ENCODE assay signal across 8 cellular contexts in the genomic region with DNA sequence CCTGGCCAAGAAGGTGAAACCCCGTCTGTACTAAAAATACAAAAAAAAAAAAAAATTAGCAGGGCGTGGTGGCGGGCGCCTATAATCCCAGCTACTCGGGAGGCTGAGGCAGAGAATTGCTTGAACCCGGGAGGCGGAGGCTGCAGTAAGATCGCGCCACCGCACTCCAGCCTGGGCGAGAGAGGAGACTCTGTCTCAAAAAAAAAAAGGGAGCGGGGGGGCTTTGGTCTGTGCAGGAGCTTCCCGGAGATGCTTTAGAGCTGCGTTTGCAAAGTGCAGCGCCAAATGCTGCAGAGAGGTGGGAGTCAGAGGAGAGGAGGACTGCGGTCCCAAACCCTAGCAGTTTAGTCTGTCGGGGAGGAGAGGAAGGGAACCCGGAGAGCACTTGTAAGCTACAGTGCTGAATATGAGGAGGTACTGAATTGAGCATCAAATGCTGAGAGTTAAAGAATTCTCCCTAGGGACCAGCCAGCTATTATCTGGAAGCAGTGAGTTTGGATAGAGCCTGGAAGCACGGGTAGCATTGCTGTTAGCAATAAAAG. TPM values are rescaled to one million over a fixed set of nuclear protein-coding genes. Genes with fewer than 3 reads are reported as not detected.
DNase-seq lines count a peak whose midpoint lies in the region; ATAC-seq and TF ChIP-seq lines count a peak whose summit lies in the region.

No MANE protein-coding gene starts in this region.

- peak overlapping the region in 4 of 5 donors; percentile 53 to 88 (median 84) for H3K27ac ChIP-seq in adrenal gland

- peak in 1 of 6 experiments; percentile 27 for TF ChIP-seq CTCF in adrenal gland (IDR thresholded peaks at IDR 0.05)

- CTCF ChIA-PET in activated CD4-positive, alpha-beta T cell treated with anti-CD3 and anti-CD28 coated beads for 36 hours (lab: Charles Lee): interaction anchor here (0.6 to 2.7 kb wide), 9 partner anchors 12 to 568 kb away, joined by 3 to 20 read pairs (median 4); a partner anchor contains a TSS

- H3K9me3 ChIP-seq in adrenal gland (replicated peaks in 1 of 3): no peaks in the 10 kb centered on the region

- POLR2A ChIA-PET in activated CD4-positive, alpha-beta T cell treated with anti-CD3 and anti-CD28 coated beads for 36 hours (lab: Charles Lee): interaction anchor here (0.6 to 1.0 kb wide), 3 partner anchors 63 to 191 kb away, joined by 3 to 4 read pairs (median 3); a partner anchor contains a TSS

- 3 to 7% (median 5%) methylated on average over 19 of the region's 19 CpGs for WGBS in adrenal gland, 4 donors

- TF ChIP-seq POLR2A in adrenal gland (IDR thresholded peaks at IDR 0.05): no peak

- H3K4me3 Mint-ChIP-seq in activated CD4-positive, alpha-beta T cell treated with anti-CD3 and anti-CD28 coated beads for 36 hours: peak overlapping the region; percentile 80
- H3K4me3 Mint-ChIP-seq in stimulated activated effector memory CD8-positive, alpha-beta T cell treated with anti-CD3 and anti-CD28 coated beads, Interleukin-12 subunit alpha, Interleukin-12 subunit beta, amount 100 ng/mL, for 72 hours: peak overlapping the region; percentile 87

- peak; percentile 35 for DNase-seq in activated CD4-positive, alpha-beta T cell treated with anti-CD3 and anti-CD28 coated beads for 36 hours
- no peak for DNase-seq in activated CD4-positive, alpha-beta T cell treated with anti-CD3 and anti-CD28 coated beads for 1 hour
- peak; percentile 40 for DNase-seq in NCI-H2227 treated with DMSO at 0.1 percent for 48 hours (lab: John Stamatoyannopoulos, UW)
- no peak for DNase-seq in adrenal gland
- DNase-seq in iPS-NIHi7 (ENCODE audit: extremely low spot score): peak; percentile 31
- no peak for DNase-seq in stimulated activated effector memory CD8-positive, alpha-beta T cell treated with anti-CD3 and anti-CD28 coated beads, Interleukin-12 subunit alpha, Interleukin-12 subunit beta, amount 100 ng/mL, for 72 hours (ENCODE audit: low spot score in 2 of 2)

- ATAC-seq in activated CD4-positive, alpha-beta T cell treated with anti-CD3 and anti-CD28 coated beads for 36 hours: peak; percentile 11
- ATAC-seq in stimulated activated effector memory CD8-positive, alpha-beta T cell treated with anti-CD3 and anti-CD28 coated beads, Interleukin-12 subunit alpha, Interleukin-12 subunit beta, amount 100 ng/mL, for 72 hours: peak; percentile 20
- ATAC-seq in GM21381 (IDR thresholded peaks at IDR 0.05; ENCODE audit: unreplicated experiment) (no peak), HG02840 (IDR thresholded peaks at IDR 0.05; ENCODE audit: low FRiP score, unreplicated experiment) (no peak)

- intact Hi-C loops in activated CD4-positive, alpha-beta T cell treated with anti-CD3 and anti-CD28 coated beads for 36 hours (cut with DNase I, micrococcal nuclease): loop anchor here in 1 of 2 experiments (5.0 kb wide), 1 partner anchor 39 kb away; no protein-coding TSS in a partner anchor
- intact Hi-C loops in adrenal gland (cut with DNase I): no loop called here

- peaks cover 13 to 16% of the 10 kb centered on the region in 2 donors for H3K4me1 ChIP-seq in adrenal gland (replicated peaks in 1 of 2)

- H3K4me3 ChIP-seq in adrenal gland: peak overlapping the region in 3 of 4 donors; percentile 20 to 69 (median 45)

- peaks cover 0 to 6% of the 10 kb centered on the region in 2 donors for H3K36me3 ChIP-seq in adrenal gland (replicated peaks in 1 of 2)

- H3K27me3 ChIP-seq in adrenal gland: no peaks in the 10 kb centered on the region

- H3K9me3 Mint-ChIP-seq in activated CD4-positive, alpha-beta T cell treated with anti-CD3 and anti-CD28 coated beads for 36 hours (ENCODE audit: low read depth): no peaks in the 10 kb centered on the region
- H3K9me3 Mint-ChIP-seq in stimulated activated effector memory CD8-positive, alpha-beta T cell treated with anti-CD3 and anti-CD28 coated beads, Interleukin-12 subunit alpha, Interleukin-12 subunit beta, amount 100 ng/mL, for 72 hours: no peaks in the 10 kb centered on the region

- no peaks in the 10 kb centered on the region for H3K36me3 Mint-ChIP-seq in activated CD4-positive, alpha-beta T cell treated with anti-CD3 and anti-CD28 coated beads for 36 hours (ENCODE audit: low read depth)
- H3K36me3 Mint-ChIP-seq in stimulated activated effector memory CD8-positive, alpha-beta T cell treated with anti-CD3 and anti-CD28 coated beads, Interleukin-12 subunit alpha, Interleukin-12 subunit beta, amount 100 ng/mL, for 72 hours: peaks cover 6% of the 10 kb centered on the region

- peaks cover 10% of the 10 kb centered on the region for H3K4me1 Mint-ChIP-seq in activated CD4-positive, alpha-beta T cell treated with anti-CD3 and anti-CD28 coated beads for 36 hours
- H3K4me1 Mint-ChIP-seq in stimulated activated effector memory CD8-positive, alpha-beta T cell treated with anti-CD3 and anti-CD28 coated beads, Interleukin-12 subunit alpha, Interleukin-12 subunit beta, amount 100 ng/mL, for 72 hours: peaks cover 22% of the 10 kb centered on the region

- H3K27me3 Mint-ChIP-seq in activated CD4-positive, alpha-beta T cell treated with anti-CD3 and anti-CD28 coated beads for 36 hours: no peaks in the 10 kb centered on the region

- H3K27ac Mint-ChIP-seq in activated CD4-positive, alpha-beta T cell treated with anti-CD3 and anti-CD28 coated beads for 36 hours: peak overlapping the region; percentile 11
- H3K27ac Mint-ChIP-seq in stimulated activated effector memory CD8-positive, alpha-beta T cell treated with anti-CD3 and anti-CD28 coated beads, Interleukin-12 subunit alpha, Interleukin-12 subunit beta, amount 100 ng/mL, for 72 hours: peak overlapping the region; percentile 74

RNA-seq across cellular contexts. Expression of a gene that starts 0.6 kb away (rescaled TPM):
- under 1 TPM in 1 of 2 experiments, not detected in 1; 0.34 TPM for total RNA-seq in activated CD4-positive, alpha-beta T cell treated with anti-CD3 and anti-CD28 coated beads for 36 hours
- under 1 TPM in 1 of 8 donors, not detected in 7; 0.61 TPM for total RNA-seq in adrenal gland
- under 1 TPM in 1 of 3 donors, not detected in 2; 0.40 TPM for polyA plus RNA-seq in adrenal gland

RNA-seq across cellular contexts. Expression of a gene that starts 8.2 kb away (rescaled TPM):
- 1 to 10 TPM in 1 of 2 experiments, under 1 TPM in 1; 0.96 to 1.2 TPM for total RNA-seq in activated CD4-positive, alpha-beta T cell treated with anti-CD3 and anti-CD28 coated beads for 36 hours
- total RNA-seq in adrenal gland: 10 to 100 TPM; 14.0 to 63.0 (median 25.0) TPM
- polyA plus RNA-seq in adrenal gland: 10 to 100 TPM; 22.2 to 54.4 (median 44.4) TPM

RNA-seq across cellular contexts. Expression of a gene that starts 28.9 kb away (rescaled TPM):
- total RNA-seq in activated CD4-positive, alpha-beta T cell treated with anti-CD3 and anti-CD28 coated beads for 36 hours: 10 to 100 TPM; 43.8 to 58.6 TPM
- total RNA-seq in adrenal gland: 10 to 100 TPM; 21.6 to 87.4 (median 30.2) TPM
- 10 to 100 TPM; 24.9 to 28.8 (median 28.2) TPM for polyA plus RNA-seq in adrenal gland

RNA-seq across cellular contexts. Expression of a gene that starts 33.1 kb away (rescaled TPM):
- total RNA-seq in activated CD4-positive, alpha-beta T cell treated with anti-CD3 and anti-CD28 coated beads for 36 hours: under 1 TPM; 0.28 to 0.59 TPM
- total RNA-seq in adrenal gland: 10 to 100 TPM in 4 of 8 donors, 1 to 10 TPM in 4; 4.5 to 34.4 (median 9.2) TPM
- polyA plus RNA-seq in adrenal gland: 10 to 100 TPM in 2 of 3 donors, 1 to 10 TPM in 1; 1.7 to 31.4 (median 31.1) TPM

Comparison
In these comparisons a context has a peak if more than half of its experiments do, and no peak if none do; other contexts are left out.
1. DNase-seq: peak in activated CD4-positive, alpha-beta T cell treated with anti-CD3 and anti-CD28 coated beads for 36 hours (single experiment), NCI-H2227 treated with DMSO at 0.1 percent for 48 hours (single experiment) and iPS-NIHi7 (single experiment); none in activated CD4-positive, alpha-beta T cell treated with anti-CD3 and anti-CD28 coated beads for 1 hour (single experiment), adrenal gland (0 of 7) and stimulated activated effector memory CD8-positive, alpha-beta T cell treated with anti-CD3 and anti-CD28 coated beads, Interleukin-12 subunit alpha, Interleukin-12 subunit beta, amount 100 ng/mL, for 72 hours (0 of 2).
2. ATAC-seq: peak in activated CD4-positive, alpha-beta T cell treated with anti-CD3 and anti-CD28 coated beads for 36 hours (single experiment) and stimulated activated effector memory CD8-positive, alpha-beta T cell treated with anti-CD3 and anti-CD28 coated beads, Interleukin-12 subunit alpha, Interleukin-12 subunit beta, amount 100 ng/mL, for 72 hours (single experiment); none in GM21381 (single experiment) and HG02840 (single experiment).
3. RNA of a gene that starts 8.2 kb away (total RNA-seq): 14.0 to 63.0 TPM in adrenal gland; 0.96 to 1.2 TPM in activated CD4-positive, alpha-beta T cell treated with anti-CD3 and anti-CD28 coated beads for 36 hours; every median in the first group is over 4 times any median in the second.